1 cellular context compared by ENCODE assay signal in the genomic region with DNA sequence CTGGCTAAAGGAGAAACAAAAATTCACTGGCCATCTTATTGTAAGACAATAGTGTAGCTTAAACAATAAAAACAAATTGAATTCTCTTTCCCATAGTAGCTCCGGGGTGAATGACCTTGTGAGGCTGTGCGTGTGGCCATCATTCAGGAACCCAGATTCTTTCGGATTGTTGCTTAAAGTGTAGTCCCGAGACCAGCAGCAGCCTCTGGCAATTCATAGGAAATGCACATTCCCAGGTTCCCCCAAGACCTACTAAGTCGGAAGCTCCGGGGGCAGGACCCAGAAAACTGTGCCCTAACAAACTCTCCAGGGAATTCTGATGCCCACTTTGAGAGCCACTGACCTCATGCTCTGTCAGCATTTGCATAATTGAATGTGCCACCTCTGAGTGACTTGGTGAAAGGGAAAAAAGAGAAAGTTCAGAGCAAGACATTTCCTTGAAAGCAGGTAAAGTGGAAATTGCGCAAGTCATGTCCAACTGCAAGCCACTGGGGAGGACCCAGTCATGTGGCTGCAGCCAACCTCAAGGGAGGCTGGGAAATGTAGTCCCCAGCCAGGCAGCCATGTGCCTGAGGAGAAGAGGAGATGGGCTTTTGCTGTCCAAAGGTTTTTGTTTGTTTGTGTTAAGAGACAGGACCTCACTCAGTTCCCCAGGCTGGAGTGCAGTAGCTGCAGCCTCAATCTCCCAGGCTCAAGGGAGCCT.
TF ChIP-seq lines count a peak whose summit lies in the region.

No MANE protein-coding gene starts in this region.

TF ChIP-seq in H1, 55 proteins besides CTCF, POLR2A, EP300 and RAD21:
- peak in 1 of 2 experiments; percentile 69; a peak in 1 of 4 replicates for TF ChIP-seq SIN3A (conservative IDR thresholded peaks at IDR 0.05 in 1 of 2, IDR thresholded peaks at IDR 0.05 in 1 of 2; ENCODE audit: low read depth in 1 of 2, low read length in 2 of 2)
- TF ChIP-seq SP1 (IDR thresholded peaks at IDR 0.05; ENCODE audit: low read depth, low read length) = 0 out of 2 replicates have a peak, but pooled peaks have one; percentile 37
- TF ChIP-seq YY1 (IDR thresholded peaks at IDR 0.05; ENCODE audit: low read depth, low read length) = peak; percentile 95
- peak; percentile 79; the same call in 1 of the 2 replicates for TF ChIP-seq TCF12 (IDR thresholded peaks at IDR 0.05; ENCODE audit: low read depth, low read length)
- TF ChIP-seq SIX5 (IDR thresholded peaks at IDR 0.05; ENCODE audit: low read depth, low read length) = peak; percentile 89
- TF ChIP-seq, protein P1, sequence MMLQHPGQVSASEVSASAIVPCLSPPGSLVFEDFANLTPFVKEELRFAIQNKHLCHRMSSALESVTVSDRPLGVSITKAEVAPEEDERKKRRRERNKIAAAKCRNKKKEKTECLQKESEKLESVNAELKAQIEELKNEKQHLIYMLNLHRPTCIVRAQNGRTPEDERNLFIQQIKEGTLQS (IDR thresholded peaks at IDR 0.05; ENCODE audit: insufficient read depth, low read depth, low read length) = peak; percentile 78
- TF ChIP-seq CBX5 (IDR thresholded peaks at IDR 0.05; ENCODE audit: low read depth, low read length) = no peak
- TF ChIP-seq, protein P2, sequence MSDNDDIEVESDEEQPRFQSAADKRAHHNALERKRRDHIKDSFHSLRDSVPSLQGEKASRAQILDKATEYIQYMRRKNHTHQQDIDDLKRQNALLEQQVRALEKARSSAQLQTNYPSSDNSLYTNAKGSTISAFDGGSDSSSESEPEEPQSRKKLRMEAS (IDR thresholded peaks at IDR 0.05) = peak; percentile 84; the same call in 1 of the 2 replicates
- no peak for TF ChIP-seq ASH2L (IDR thresholded peaks at IDR 0.05; ENCODE audit: low read length)
- TF ChIP-seq MAFK (IDR thresholded peaks at IDR 0.05; ENCODE audit: low read depth, low read length) = peak; percentile 25; the same call in 1 of the 2 replicates
- TF ChIP-seq CEBPB (IDR thresholded peaks at IDR 0.05; ENCODE audit: low read depth, low read length) = peak; percentile 100
- TF ChIP-seq, protein P3, sequence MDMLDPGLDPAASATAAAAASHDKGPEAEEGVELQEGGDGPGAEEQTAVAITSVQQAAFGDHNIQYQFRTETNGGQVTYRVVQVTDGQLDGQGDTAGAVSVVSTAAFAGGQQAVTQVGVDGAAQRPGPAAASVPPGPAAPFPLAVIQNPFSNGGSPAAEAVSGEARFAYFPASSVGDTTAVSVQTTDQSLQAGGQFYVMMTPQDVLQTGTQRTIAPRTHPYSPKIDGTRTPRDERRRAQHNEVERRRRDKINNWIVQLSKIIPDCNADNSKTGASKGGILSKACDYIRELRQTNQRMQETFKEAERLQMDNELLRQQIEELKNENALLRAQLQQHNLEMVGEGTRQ (IDR thresholded peaks at IDR 0.05; ENCODE audit: low read length) = peak; percentile 92
- TF ChIP-seq POU5F1 (IDR thresholded peaks at IDR 0.05; ENCODE audit: low read depth, low read length) = no peak
